ENCODE assay signal across 1 cellular context in the genomic region with DNA sequence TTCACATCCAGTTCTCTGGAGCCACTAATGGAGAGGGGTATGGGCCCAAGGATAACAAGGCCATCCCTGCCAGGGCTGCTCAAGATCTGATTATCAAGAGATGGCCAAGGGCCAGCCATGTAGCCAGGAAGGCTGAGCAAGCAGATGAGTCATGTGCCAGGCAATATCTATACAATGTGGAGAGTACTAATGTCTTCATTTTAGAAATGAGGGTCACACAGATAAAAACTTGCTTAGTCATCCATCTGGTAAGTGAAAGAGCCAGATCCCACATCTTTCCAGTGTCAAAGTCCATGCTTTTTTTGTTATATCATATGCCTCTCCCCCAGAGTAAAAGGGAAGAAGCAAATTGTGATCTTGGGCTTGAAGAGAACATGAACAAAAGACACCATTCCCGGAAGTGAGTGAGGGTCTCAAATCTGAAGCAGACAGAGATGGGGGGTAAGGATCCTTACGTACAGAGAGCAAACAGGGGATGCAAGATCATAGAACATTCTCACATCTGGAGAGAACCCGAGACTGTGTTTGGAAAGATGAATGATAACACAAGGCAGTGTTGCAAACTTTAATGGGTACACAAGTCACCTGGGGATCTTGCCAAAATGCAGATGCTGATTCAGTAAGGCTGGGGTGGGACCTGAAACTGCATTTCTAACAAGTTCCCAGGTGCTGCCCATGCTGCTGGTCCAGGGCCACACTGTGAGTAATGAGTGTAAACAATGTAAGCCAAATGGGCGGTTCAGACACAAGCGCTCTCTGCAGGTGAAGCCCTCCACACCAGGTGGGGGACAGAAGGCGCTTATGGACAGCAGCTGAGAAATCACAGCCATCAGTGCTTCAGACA.
TF ChIP-seq lines count a peak whose summit lies in the region.

No MANE protein-coding gene starts in this region.

TF ChIP-seq in K562, 482 proteins besides CTCF, POLR2A, EP300 and RAD21 (continued from another document and continues in another):
- TF ChIP-seq, protein P1, sequence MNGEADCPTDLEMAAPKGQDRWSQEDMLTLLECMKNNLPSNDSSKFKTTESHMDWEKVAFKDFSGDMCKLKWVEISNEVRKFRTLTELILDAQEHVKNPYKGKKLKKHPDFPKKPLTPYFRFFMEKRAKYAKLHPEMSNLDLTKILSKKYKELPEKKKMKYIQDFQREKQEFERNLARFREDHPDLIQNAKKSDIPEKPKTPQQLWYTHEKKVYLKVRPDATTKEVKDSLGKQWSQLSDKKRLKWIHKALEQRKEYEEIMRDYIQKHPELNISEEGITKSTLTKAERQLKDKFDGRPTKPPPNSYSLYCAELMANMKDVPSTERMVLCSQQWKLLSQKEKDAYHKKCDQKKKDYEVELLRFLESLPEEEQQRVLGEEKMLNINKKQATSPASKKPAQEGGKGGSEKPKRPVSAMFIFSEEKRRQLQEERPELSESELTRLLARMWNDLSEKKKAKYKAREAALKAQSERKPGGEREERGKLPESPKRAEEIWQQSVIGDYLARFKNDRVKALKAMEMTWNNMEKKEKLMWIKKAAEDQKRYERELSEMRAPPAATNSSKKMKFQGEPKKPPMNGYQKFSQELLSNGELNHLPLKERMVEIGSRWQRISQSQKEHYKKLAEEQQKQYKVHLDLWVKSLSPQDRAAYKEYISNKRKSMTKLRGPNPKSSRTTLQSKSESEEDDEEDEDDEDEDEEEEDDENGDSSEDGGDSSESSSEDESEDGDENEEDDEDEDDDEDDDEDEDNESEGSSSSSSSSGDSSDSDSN (IDR thresholded peaks at IDR 0.05; ENCODE audit: borderline replicate concordance in 1 of 2, low read depth in 2 of 2, low read length in 2 of 2): no peak
- TF ChIP-seq ZNF124 (CRISPR knock-in tag; IDR thresholded peaks at IDR 0.05) (no peak), ZNF263 (CRISPR knock-in tag; IDR thresholded peaks at IDR 0.05; ENCODE audit: borderline replicate concordance) (no peak), TAL1 (IDR thresholded peaks at IDR 0.05) (peak; percentile 83), DMBX1 (CRISPR knock-in tag; IDR thresholded peaks at IDR 0.05; ENCODE audit: borderline replicate concordance) (0 out of 2 replicates have a peak, but pooled peaks have one; percentile 19), POLR2B (IDR thresholded peaks at IDR 0.05; ENCODE audit: low read depth, partially characterized antibody) (no peak), CC2D1A (IDR thresholded peaks at IDR 0.05) (no peak), ZNF274 (IDR thresholded peaks at IDR 0.05; ENCODE audit: borderline replicate concordance, low read depth, low read length) (no peak), JUND (IDR thresholded peaks at IDR 0.05; ENCODE audit: borderline replicate concordance, low read depth, low read length) (peak; percentile 91), JUND (tag; IDR thresholded peaks at IDR 0.05; ENCODE audit: borderline replicate concordance, low read depth, low read length) (peak; percentile 85; the same call in 2 of the 3 replicates), MAFF (IDR thresholded peaks at IDR 0.05; ENCODE audit: low read length) (peak; percentile 92), C11orf30 (IDR thresholded peaks at IDR 0.05; ENCODE audit: low read depth) (peak; percentile 87), CREB1 (IDR thresholded peaks at IDR 0.05) (0 out of 2 replicates have a peak, but pooled peaks have one; percentile 13), CREB1 (CRISPR knock-in tag; IDR thresholded peaks at IDR 0.05) (no peak), ARHGAP35 (IDR thresholded peaks at IDR 0.05; ENCODE audit: partially characterized antibody) (no peak), RBFOX2 (IDR thresholded peaks at IDR 0.05; ENCODE audit: low read depth, low read length) (no peak), ZNF644 (tag; IDR thresholded peaks at IDR 0.05; ENCODE audit: low read depth) (no peak), HCFC1 (IDR thresholded peaks at IDR 0.05; ENCODE audit: low read depth, low read length) (no peak), PRMT5 (CRISPR knock-in tag; IDR thresholded peaks at IDR 0.05) (no peak), SMARCA4 (IDR thresholded peaks at IDR 0.05) (peak; percentile 83), XRCC5 (IDR thresholded peaks at IDR 0.05; ENCODE audit: low read depth, low read length) (no peak), CHCHD3 (CRISPR knock-in tag; IDR thresholded peaks at IDR 0.05) (no peak), KDM1A (IDR thresholded peaks at IDR 0.05) (peak; percentile 9 to 50; a peak in 2 of 4 replicates), ZNF695 (CRISPR knock-in tag; IDR thresholded peaks at IDR 0.05) (no peak), TCF7 (IDR thresholded peaks at IDR 0.05; ENCODE audit: borderline replicate concordance) (no peak), GATAD2B (IDR thresholded peaks at IDR 0.05; ENCODE audit: borderline replicate concordance) (peak; percentile 41; the same call in 1 of the 2 replicates), NFE2L1 (tag; IDR thresholded peaks at IDR 0.05; ENCODE audit: borderline replicate concordance, low read depth) (peak; percentile 87), ZNF224 (CRISPR knock-in tag; IDR thresholded peaks at IDR 0.05) (no peak), ZNF146 (CRISPR knock-in tag; IDR thresholded peaks at IDR 0.05; ENCODE audit: unreplicated experiment) (no peak), SAFB (IDR thresholded peaks at IDR 0.05; ENCODE audit: borderline replicate concordance, low read depth, low read length) (no peak), TAF7 (tag; IDR thresholded peaks at IDR 0.05) (no peak)
- TF ChIP-seq, protein P2, sequence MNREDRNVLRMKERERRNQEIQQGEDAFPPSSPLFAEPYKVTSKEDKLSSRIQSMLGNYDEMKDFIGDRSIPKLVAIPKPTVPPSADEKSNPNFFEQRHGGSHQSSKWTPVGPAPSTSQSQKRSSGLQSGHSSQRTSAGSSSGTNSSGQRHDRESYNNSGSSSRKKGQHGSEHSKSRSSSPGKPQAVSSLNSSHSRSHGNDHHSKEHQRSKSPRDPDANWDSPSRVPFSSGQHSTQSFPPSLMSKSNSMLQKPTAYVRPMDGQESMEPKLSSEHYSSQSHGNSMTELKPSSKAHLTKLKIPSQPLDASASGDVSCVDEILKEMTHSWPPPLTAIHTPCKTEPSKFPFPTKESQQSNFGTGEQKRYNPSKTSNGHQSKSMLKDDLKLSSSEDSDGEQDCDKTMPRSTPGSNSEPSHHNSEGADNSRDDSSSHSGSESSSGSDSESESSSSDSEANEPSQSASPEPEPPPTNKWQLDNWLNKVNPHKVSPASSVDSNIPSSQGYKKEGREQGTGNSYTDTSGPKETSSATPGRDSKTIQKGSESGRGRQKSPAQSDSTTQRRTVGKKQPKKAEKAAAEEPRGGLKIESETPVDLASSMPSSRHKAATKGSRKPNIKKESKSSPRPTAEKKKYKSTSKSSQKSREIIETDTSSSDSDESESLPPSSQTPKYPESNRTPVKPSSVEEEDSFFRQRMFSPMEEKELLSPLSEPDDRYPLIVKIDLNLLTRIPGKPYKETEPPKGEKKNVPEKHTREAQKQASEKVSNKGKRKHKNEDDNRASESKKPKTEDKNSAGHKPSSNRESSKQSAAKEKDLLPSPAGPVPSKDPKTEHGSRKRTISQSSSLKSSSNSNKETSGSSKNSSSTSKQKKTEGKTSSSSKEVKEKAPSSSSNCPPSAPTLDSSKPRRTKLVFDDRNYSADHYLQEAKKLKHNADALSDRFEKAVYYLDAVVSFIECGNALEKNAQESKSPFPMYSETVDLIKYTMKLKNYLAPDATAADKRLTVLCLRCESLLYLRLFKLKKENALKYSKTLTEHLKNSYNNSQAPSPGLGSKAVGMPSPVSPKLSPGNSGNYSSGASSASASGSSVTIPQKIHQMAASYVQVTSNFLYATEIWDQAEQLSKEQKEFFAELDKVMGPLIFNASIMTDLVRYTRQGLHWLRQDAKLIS (CRISPR knock-in tag; IDR thresholded peaks at IDR 0.05): no peak
- TF ChIP-seq, protein P3, sequence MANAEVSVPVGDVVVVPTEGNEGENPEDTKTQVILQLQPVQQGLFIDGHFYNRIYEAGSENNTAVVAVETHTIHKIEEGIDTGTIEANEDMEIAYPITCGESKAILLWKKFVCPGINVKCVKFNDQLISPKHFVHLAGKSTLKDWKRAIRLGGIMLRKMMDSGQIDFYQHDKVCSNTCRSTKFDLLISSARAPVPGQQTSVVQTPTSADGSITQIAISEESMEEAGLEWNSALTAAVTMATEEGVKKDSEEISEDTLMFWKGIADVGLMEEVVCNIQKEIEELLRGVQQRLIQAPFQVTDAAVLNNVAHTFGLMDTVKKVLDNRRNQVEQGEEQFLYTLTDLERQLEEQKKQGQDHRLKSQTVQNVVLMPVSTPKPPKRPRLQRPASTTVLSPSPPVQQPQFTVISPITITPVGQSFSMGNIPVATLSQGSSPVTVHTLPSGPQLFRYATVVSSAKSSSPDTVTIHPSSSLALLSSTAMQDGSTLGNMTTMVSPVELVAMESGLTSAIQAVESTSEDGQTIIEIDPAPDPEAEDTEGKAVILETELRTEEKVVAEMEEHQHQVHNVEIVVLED (CRISPR knock-in tag; IDR thresholded peaks at IDR 0.05): no peak
- TF ChIP-seq, protein P4, sequence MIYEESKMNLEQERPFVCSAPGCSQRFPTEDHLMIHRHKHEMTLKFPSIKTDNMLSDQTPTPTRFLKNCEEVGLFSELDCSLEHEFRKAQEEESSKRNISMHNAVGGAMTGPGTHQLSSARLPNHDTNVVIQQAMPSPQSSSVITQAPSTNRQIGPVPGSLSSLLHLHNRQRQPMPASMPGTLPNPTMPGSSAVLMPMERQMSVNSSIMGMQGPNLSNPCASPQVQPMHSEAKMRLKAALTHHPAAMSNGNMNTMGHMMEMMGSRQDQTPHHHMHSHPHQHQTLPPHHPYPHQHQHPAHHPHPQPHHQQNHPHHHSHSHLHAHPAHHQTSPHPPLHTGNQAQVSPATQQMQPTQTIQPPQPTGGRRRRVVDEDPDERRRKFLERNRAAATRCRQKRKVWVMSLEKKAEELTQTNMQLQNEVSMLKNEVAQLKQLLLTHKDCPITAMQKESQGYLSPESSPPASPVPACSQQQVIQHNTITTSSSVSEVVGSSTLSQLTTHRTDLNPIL (CRISPR knock-in tag; IDR thresholded peaks at IDR 0.05): no peak
- TF ChIP-seq, protein P5, sequence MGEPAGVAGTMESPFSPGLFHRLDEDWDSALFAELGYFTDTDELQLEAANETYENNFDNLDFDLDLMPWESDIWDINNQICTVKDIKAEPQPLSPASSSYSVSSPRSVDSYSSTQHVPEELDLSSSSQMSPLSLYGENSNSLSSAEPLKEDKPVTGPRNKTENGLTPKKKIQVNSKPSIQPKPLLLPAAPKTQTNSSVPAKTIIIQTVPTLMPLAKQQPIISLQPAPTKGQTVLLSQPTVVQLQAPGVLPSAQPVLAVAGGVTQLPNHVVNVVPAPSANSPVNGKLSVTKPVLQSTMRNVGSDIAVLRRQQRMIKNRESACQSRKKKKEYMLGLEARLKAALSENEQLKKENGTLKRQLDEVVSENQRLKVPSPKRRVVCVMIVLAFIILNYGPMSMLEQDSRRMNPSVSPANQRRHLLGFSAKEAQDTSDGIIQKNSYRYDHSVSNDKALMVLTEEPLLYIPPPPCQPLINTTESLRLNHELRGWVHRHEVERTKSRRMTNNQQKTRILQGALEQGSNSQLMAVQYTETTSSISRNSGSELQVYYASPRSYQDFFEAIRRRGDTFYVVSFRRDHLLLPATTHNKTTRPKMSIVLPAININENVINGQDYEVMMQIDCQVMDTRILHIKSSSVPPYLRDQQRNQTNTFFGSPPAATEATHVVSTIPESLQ (CRISPR knock-in tag; IDR thresholded peaks at IDR 0.05): no peak
- TF ChIP-seq, protein P6, sequence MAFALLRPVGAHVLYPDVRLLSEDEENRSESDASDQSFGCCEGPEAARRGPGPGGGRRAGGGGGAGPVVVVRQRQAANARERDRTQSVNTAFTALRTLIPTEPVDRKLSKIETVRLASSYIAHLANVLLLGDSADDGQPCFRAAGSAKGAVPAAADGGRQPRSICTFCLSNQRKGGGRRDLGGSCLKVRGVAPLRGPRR (CRISPR knock-in tag; IDR thresholded peaks at IDR 0.05): no peak
- TF ChIP-seq, protein P7, sequence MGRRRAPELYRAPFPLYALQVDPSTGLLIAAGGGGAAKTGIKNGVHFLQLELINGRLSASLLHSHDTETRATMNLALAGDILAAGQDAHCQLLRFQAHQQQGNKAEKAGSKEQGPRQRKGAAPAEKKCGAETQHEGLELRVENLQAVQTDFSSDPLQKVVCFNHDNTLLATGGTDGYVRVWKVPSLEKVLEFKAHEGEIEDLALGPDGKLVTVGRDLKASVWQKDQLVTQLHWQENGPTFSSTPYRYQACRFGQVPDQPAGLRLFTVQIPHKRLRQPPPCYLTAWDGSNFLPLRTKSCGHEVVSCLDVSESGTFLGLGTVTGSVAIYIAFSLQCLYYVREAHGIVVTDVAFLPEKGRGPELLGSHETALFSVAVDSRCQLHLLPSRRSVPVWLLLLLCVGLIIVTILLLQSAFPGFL (CRISPR knock-in tag; IDR thresholded peaks at IDR 0.05): no peak
- TF ChIP-seq, protein P8, sequence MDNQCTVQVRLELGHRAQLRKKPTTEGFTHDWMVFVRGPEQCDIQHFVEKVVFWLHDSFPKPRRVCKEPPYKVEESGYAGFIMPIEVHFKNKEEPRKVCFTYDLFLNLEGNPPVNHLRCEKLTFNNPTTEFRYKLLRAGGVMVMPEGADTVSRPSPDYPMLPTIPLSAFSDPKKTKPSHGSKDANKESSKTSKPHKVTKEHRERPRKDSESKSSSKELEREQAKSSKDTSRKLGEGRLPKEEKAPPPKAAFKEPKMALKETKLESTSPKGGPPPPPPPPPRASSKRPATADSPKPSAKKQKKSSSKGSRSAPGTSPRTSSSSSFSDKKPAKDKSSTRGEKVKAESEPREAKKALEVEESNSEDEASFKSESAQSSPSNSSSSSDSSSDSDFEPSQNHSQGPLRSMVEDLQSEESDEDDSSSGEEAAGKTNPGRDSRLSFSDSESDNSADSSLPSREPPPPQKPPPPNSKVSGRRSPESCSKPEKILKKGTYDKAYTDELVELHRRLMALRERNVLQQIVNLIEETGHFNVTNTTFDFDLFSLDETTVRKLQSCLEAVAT (IDR thresholded peaks at IDR 0.05): no peak
- TF ChIP-seq, protein P9, sequence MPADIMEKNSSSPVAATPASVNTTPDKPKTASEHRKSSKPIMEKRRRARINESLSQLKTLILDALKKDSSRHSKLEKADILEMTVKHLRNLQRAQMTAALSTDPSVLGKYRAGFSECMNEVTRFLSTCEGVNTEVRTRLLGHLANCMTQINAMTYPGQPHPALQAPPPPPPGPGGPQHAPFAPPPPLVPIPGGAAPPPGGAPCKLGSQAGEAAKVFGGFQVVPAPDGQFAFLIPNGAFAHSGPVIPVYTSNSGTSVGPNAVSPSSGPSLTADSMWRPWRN (IDR thresholded peaks at IDR 0.05; ENCODE audit: low read depth): peak; percentile 50; the same call in 1 of the 2 replicates
- TF ChIP-seq, protein P10, sequence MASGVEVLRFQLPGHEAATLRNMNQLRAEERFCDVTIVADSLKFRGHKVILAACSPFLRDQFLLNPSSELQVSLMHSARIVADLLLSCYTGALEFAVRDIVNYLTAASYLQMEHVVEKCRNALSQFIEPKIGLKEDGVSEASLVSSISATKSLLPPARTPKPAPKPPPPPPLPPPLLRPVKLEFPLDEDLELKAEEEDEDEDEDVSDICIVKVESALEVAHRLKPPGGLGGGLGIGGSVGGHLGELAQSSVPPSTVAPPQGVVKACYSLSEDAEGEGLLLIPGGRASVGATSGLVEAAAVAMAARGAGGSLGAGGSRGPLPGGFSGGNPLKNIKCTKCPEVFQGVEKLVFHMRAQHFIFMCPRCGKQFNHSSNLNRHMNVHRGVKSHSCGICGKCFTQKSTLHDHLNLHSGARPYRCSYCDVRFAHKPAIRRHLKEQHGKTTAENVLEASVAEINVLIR (CRISPR knock-in tag; IDR thresholded peaks at IDR 0.05): no peak
